ENCODE assay signal across 24 cellular contexts in the genomic region with DNA sequence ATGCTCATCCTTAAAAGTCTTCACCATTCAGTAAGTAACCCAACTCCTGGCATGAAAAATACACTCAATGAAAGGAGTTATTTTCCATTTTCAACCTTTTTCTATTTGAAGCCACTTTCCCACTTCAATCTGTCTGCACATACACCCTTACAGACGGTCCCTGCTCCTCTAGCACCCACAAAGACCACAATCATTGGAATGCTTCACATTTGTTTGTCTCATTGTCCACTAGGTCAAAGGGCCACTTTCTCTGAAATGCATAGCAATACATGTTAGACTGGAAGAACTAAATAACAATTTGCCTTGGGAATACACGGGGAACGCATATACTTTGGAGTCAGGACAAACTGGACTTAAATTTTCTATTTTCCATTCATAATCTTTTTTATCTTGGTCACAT.
"Had no signal": no experiment of that assay in that cellular context is flagged by ENCODE, and none has a peak within 500 bp of the region (broad histone marks: within the 10 kb centered on the region; RNA-seq: fewer than 3 reads in every experiment).

No MANE protein-coding gene starts in this region.

- H3K27me3 Mint-ChIP-seq: dendritic cell treated with granulocyte-macrophage colony-stimulating factor and Interleukin-4, amounts not matched to agents 40 ng/mL and 50 ng/mL, for 4 days; effector memory CD8-positive, alpha-beta T cell had no signal

- H3K4me1 Mint-ChIP-seq: endodermal cell had no signal

- H3K36me3 ChIP-seq: colonic mucosa, esophagus squamous epithelium, gastrocnemius medialis, heart right ventricle, left lung, lower lobe of right lung had no signal

- ATAC-seq: effector memory CD8-positive, alpha-beta T cell; esophagus mucosa; gastrocnemius medialis; heart right ventricle; left cardiac atrium; left lung; left ventricle myocardium superior; lower lobe of right lung; mucosa of descending colon had no signal

- H3K9me3 Mint-ChIP-seq: dendritic cell treated with granulocyte-macrophage colony-stimulating factor and Interleukin-4, amounts not matched to agents 40 ng/mL and 50 ng/mL, for 4 days; endodermal cell; mesothelial cell of epicardium had no signal

- H3K4me3 ChIP-seq: colonic mucosa, esophagus squamous epithelium, gastrocnemius medialis, heart right ventricle, left lung, lower lobe of right lung, mucosa of descending colon had no signal

- H3K27me3 ChIP-seq: colonic mucosa, esophagus squamous epithelium, gastrocnemius medialis, left lung had no signal

- H3K9me3 ChIP-seq: colonic mucosa, esophagus squamous epithelium, gastrocnemius medialis, heart right ventricle, left lung, lower lobe of right lung, mucosa of descending colon had no signal

- H3K27ac ChIP-seq: colonic mucosa, epithelial cell of prostate, esophagus squamous epithelium, gastrocnemius medialis, heart right ventricle, left lung, lower lobe of right lung had no signal

- H3K36me3 Mint-ChIP-seq: mesothelial cell of epicardium had no signal

- H3K27ac Mint-ChIP-seq: dendritic cell treated with granulocyte-macrophage colony-stimulating factor and Interleukin-4, amounts not matched to agents 40 ng/mL and 50 ng/mL, for 4 days; effector memory CD8-positive, alpha-beta T cell; endodermal cell; mesothelial cell of epicardium had no signal

- H3K4me1 ChIP-seq: colonic mucosa, esophagus squamous epithelium, left lung, lower lobe of right lung had no signal

- H3K4me3 Mint-ChIP-seq: dendritic cell treated with granulocyte-macrophage colony-stimulating factor and Interleukin-4, amounts not matched to agents 40 ng/mL and 50 ng/mL, for 4 days; effector memory CD8-positive, alpha-beta T cell; endodermal cell; mesothelial cell of epicardium had no signal

- DNase-seq: colonic mucosa; cortex of kidney; effector CD8-positive, alpha-beta T cell; effector memory CD8-positive, alpha-beta T cell; endodermal cell; erythroblast; esophagus squamous epithelium; foreskin fibroblast; foreskin melanocyte; gastrocnemius medialis; glutamatergic neuron; head of caudate nucleus; heart right ventricle; hippocampal formation; left cardiac atrium; left lung; left ventricle myocardium superior; lower lobe of right lung; mesenchymal stem cell; mucosa of descending colon had no signal
